In genomic region chr11:19079643-19080440, GRCh38 we compare ENCODE assay signal across 12 cellular contexts. TPM values are rescaled to one million over a fixed set of nuclear protein-coding genes. Genes with fewer than 3 reads are reported as not detected.
DNase-seq lines count a peak whose midpoint lies in the region; ATAC-seq and TF ChIP-seq lines count a peak whose summit lies in the region.
"Had no signal": no experiment of that assay in that cellular context is flagged by ENCODE, and none has a peak within 500 bp of the region (broad histone marks: within the 10 kb centered on the region; RNA-seq: fewer than 3 reads in every experiment).

No MANE protein-coding gene starts in this region.

- no peak for TF ChIP-seq CTCF in AG04449 (IDR thresholded peaks at IDR 0.05; ENCODE audit: insufficient read depth, low read length, missing control alignments)
- no peak for TF ChIP-seq CTCF in endodermal cell (conservative IDR thresholded peaks at IDR 0.05)
- TF ChIP-seq CTCF in mesothelial cell of epicardium (IDR thresholded peaks at IDR 0.05; ENCODE audit: unreplicated experiment), result no peak

- peaks cover 6% of the 10 kb centered on the region for H3K27me3 Mint-ChIP-seq in endodermal cell (ENCODE audit: insufficient read depth)
- peaks cover 24% of the 10 kb centered on the region for H3K27me3 Mint-ChIP-seq in mesothelial cell of epicardium (ENCODE audit: low read depth)
- H3K27me3 Mint-ChIP-seq in activated CD4-positive, alpha-beta memory T cell treated with anti-CD3 and anti-CD28 coated beads, Interleukin-2, amount 10 ng/mL, durations not matched to agents 7 days and 5 days, result peaks cover 17% of the 10 kb centered on the region

- no peaks in the 10 kb centered on the region for H3K4me1 ChIP-seq in endodermal cell (ENCODE audit: control insufficient read depth, insufficient read depth, low read length)
- H3K4me1 ChIP-seq: testis had no signal

- WGBS in endodermal cell (ENCODE audit: insufficient coverage in 1 of 2, insufficient read length in 1 of 2), 2 experiments, result 80 to 88% methylated on average over 4 to 6 of the region's 6 CpGs

- no peak overlapping the region for H3K4me3 ChIP-seq in AG04449 (ENCODE audit: low read depth, low read length)
- no peak overlapping the region for H3K4me3 ChIP-seq in endodermal cell (ENCODE audit: low read length)
- H3K4me3 ChIP-seq: testis had no signal

- H3K4me3 Mint-ChIP-seq in endodermal cell, result no peak overlapping the region
- no peak overlapping the region for H3K4me3 Mint-ChIP-seq in mesothelial cell of epicardium
- H3K4me3 Mint-ChIP-seq in activated CD4-positive, alpha-beta memory T cell treated with anti-CD3 and anti-CD28 coated beads, Interleukin-2, amount 10 ng/mL, durations not matched to agents 7 days and 5 days, result no peak overlapping the region

- H3K4me1 Mint-ChIP-seq in endodermal cell (peaks cover 2% of the 10 kb centered on the region), mesothelial cell of epicardium (peaks cover 35% of the 10 kb centered on the region)
- H3K4me1 Mint-ChIP-seq in activated CD4-positive, alpha-beta memory T cell treated with anti-CD3 and anti-CD28 coated beads, Interleukin-2, amount 10 ng/mL, durations not matched to agents 7 days and 5 days, result no peaks in the 10 kb centered on the region

- CTCF ChIA-PET in AG04449 (lab: Yijun Ruan, JAX), result interaction anchor here (0.7 to 15.8 kb wide), 8 partner anchors 8 to 663 kb away, joined by 3 to 332 read pairs (median 3); no protein-coding TSS in a partner anchor
- CTCF ChIA-PET in activated CD4-positive, alpha-beta memory T cell treated with anti-CD3 and anti-CD28 coated beads, Interleukin-2, amount 10 ng/mL, durations not matched to agents 7 days and 5 days (lab: Charles Lee), result interaction anchor here (1.3 to 3.1 kb wide), 2 partner anchors 9 to 42 kb away, joined by 3 to 20 read pairs; no protein-coding TSS in a partner anchor

- H3K9me3 ChIP-seq in endodermal cell (ENCODE audit: control insufficient read depth, low read length), result no peaks in the 10 kb centered on the region
- H3K9me3 ChIP-seq: testis had no signal

- peaks cover 16% of the 10 kb centered on the region for H3K27me3 ChIP-seq in endodermal cell (ENCODE audit: control insufficient read depth, insufficient read depth, low read length, poor library complexity, severe bottlenecking)
- H3K27me3 ChIP-seq: testis had no signal

- ATAC-seq in HG03135 (IDR thresholded peaks at IDR 0.05; ENCODE audit: unreplicated experiment), result no peak

- H3K36me3 ChIP-seq in endodermal cell (ENCODE audit: control insufficient read depth, insufficient read depth, low read length), result no peaks in the 10 kb centered on the region

- H3K27ac Mint-ChIP-seq in endodermal cell, result no peak overlapping the region
- peak overlapping the region; percentile 87 for H3K27ac Mint-ChIP-seq in mesothelial cell of epicardium
- no peak overlapping the region for H3K27ac Mint-ChIP-seq in activated CD4-positive, alpha-beta memory T cell treated with anti-CD3 and anti-CD28 coated beads, Interleukin-2, amount 10 ng/mL, durations not matched to agents 7 days and 5 days

- H3K9ac ChIP-seq in endodermal cell (ENCODE audit: extremely low read depth, low read length, poor library complexity, severe bottlenecking), result no peak overlapping the region

- H3K27ac ChIP-seq in endodermal cell (ENCODE audit: low read depth, low read length), result no peak overlapping the region
- H3K27ac ChIP-seq: testis had no signal

- H3K36me3 Mint-ChIP-seq in endodermal cell (ENCODE audit: low read depth) (no peaks in the 10 kb centered on the region), mesothelial cell of epicardium (no peaks in the 10 kb centered on the region)
- H3K36me3 Mint-ChIP-seq in activated CD4-positive, alpha-beta memory T cell treated with anti-CD3 and anti-CD28 coated beads, Interleukin-2, amount 10 ng/mL, durations not matched to agents 7 days and 5 days (ENCODE audit: low read depth), result no peaks in the 10 kb centered on the region

- DNase-seq in AG04449 (ENCODE audit: low read depth, low spot score) (peak; percentile 60), M059J (ENCODE audit: low read depth) (peak; percentile 99), endodermal cell (peak; percentile 50), mesothelial cell of epicardium (ENCODE audit: low spot score in 2 of 2, unreplicated experiment in 2 of 2) (no peak), DMS53 (lab: John Stamatoyannopoulos, UW) (no peak), NCI-H2081 treated with DMSO at 0.1 percent for 48 hours (lab: John Stamatoyannopoulos, UW) (no peak)
- no peak for DNase-seq in activated CD4-positive, alpha-beta memory T cell treated with anti-CD3 and anti-CD28 coated beads, Interleukin-2, amount 10 ng/mL, durations not matched to agents 7 days and 5 days
- DNase-seq: central memory CD4-positive, alpha-beta T cell; H7 had no signal

- POLR2A ChIA-PET in AG04449 (lab: Yijun Ruan, JAX), result no interaction called here
- POLR2A ChIA-PET in activated CD4-positive, alpha-beta memory T cell treated with anti-CD3 and anti-CD28 coated beads, Interleukin-2, amount 10 ng/mL, durations not matched to agents 7 days and 5 days (lab: Charles Lee), result no interaction called here

- H3K9me3 Mint-ChIP-seq in endodermal cell, result no peaks in the 10 kb centered on the region
- H3K9me3 Mint-ChIP-seq in mesothelial cell of epicardium, result no peaks in the 10 kb centered on the region
- no peaks in the 10 kb centered on the region for H3K9me3 Mint-ChIP-seq in activated CD4-positive, alpha-beta memory T cell treated with anti-CD3 and anti-CD28 coated beads, Interleukin-2, amount 10 ng/mL, durations not matched to agents 7 days and 5 days

RNA-seq across cellular contexts. Expression of gene MRGPRX2, which starts 19.3 kb away (rescaled TPM):
- total RNA-seq in M059J (2014; rRNA removed; shearing (Covaris generic)), result not detected in 2 replicates
- total RNA-seq in endodermal cell (not detected), mesothelial cell of epicardium (not detected in 3 replicates)
- polyA plus RNA-seq in endodermal cell (2013, experiment 1 of 2), result not detected
- polyA plus RNA-seq in endodermal cell (2013, experiment 2 of 2), result not detected
- not detected for total RNA-seq in activated CD4-positive, alpha-beta memory T cell treated with anti-CD3 and anti-CD28 coated beads, Interleukin-2, amount 10 ng/mL, durations not matched to agents 7 days and 5 days
- total RNA-seq: activated CD8-positive, alpha-beta memory T cell treated with anti-CD3 and anti-CD28 coated beads for 36 hours; H7 had no signal

RNA-seq across cellular contexts. Expression of gene ZDHHC13, which starts 37.1 kb away (rescaled TPM):
- total RNA-seq in M059J (2014; rRNA removed; shearing (Covaris generic)), result 41.1 and 55.5 TPM in 2 replicates
- total RNA-seq in endodermal cell (10 to 100 TPM; 26.0 to 29.6 TPM), mesothelial cell of epicardium (14.2 to 19.1 TPM (median 17.3 TPM) in 3 replicates)
- 18.7 TPM for polyA plus RNA-seq in endodermal cell (2013, experiment 1 of 2)
- 16.4 TPM for polyA plus RNA-seq in endodermal cell (2013, experiment 2 of 2)
- 10 to 100 TPM; 26.7 to 26.8 TPM for total RNA-seq in activated CD4-positive, alpha-beta memory T cell treated with anti-CD3 and anti-CD28 coated beads, Interleukin-2, amount 10 ng/mL, durations not matched to agents 7 days and 5 days

Comparison
In these comparisons a context has a peak if more than half of its experiments do, and no peak if none do; other contexts are left out.
1. DNase-seq: peak in AG04449 (single experiment), M059J (single experiment) and endodermal cell (single experiment); none in mesothelial cell of epicardium (0 of 2), DMS53 (single experiment), activated CD4-positive, alpha-beta memory T cell treated with anti-CD3 and anti-CD28 coated beads, Interleukin-2, amount 10 ng/mL, durations not matched to agents 7 days and 5 days (single experiment) and NCI-H2081 treated with DMSO at 0.1 percent for 48 hours (single experiment).